27 cellular contexts compared by ENCODE assay signal in the genomic region with DNA sequence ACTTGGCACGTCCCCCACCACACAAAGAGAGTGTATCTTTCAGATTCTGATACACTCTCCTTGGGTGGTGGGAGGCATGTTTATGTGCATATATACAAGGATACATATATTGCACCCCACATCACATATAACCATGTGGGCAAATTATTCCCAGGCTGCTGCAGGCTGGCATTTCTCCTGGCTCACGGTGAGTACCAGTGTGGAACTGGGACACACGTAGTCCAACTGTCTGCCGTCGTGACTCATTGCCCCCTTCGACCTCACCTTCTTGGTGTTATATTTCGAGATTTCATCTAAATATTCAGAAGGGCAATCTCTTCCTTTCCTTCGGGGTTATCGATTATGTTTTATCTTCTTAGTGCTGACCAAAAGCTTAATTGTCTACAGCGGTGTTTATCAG. TPM values are rescaled to one million over a fixed set of nuclear protein-coding genes. Genes with fewer than 3 reads are reported as not detected.
"Had no signal": no experiment of that assay in that cellular context is flagged by ENCODE, and none has a peak within 500 bp of the region (broad histone marks: within the 10 kb centered on the region; RNA-seq: fewer than 3 reads in every experiment).

No MANE protein-coding gene starts in this region.

- H3K4me3 ChIP-seq: esophagus squamous epithelium, gastrocnemius medialis, heart right ventricle, left lung, lower lobe of right lung, mucosa of descending colon had no signal

- H3K27me3 Mint-ChIP-seq: dendritic cell treated with granulocyte-macrophage colony-stimulating factor and Interleukin-4, amounts not matched to agents 40 ng/mL and 50 ng/mL, for 4 days had no signal

- H3K9me3 ChIP-seq: gastrocnemius medialis had no signal

- DNase-seq: cortex of kidney; effector CD8-positive, alpha-beta T cell; effector memory CD8-positive, alpha-beta T cell; endodermal cell; erythroblast; esophagus squamous epithelium; foreskin fibroblast; foreskin melanocyte; gastrocnemius medialis; glutamatergic neuron; head of caudate nucleus; heart right ventricle; hippocampal formation; left cardiac atrium; left lung; left ventricle myocardium superior; lower lobe of right lung; mesenchymal stem cell; mucosa of descending colon; naive B cell; naive thymus-derived CD8-positive, alpha-beta T cell had no signal

- FAIRE-seq: endometrium, islet of Langerhans, keratinocyte had no signal

- H3K36me3 ChIP-seq: esophagus squamous epithelium, gastrocnemius medialis, heart right ventricle, left lung, lower lobe of right lung had no signal

- ATAC-seq: effector memory CD8-positive, alpha-beta T cell; esophagus mucosa; gastrocnemius medialis; heart right ventricle; left lung; left ventricle myocardium superior; lower lobe of right lung; mucosa of descending colon; naive thymus-derived CD8-positive, alpha-beta T cell had no signal

- H3K4me3 Mint-ChIP-seq: dendritic cell treated with granulocyte-macrophage colony-stimulating factor and Interleukin-4, amounts not matched to agents 40 ng/mL and 50 ng/mL, for 4 days; effector memory CD8-positive, alpha-beta T cell; endodermal cell; mesothelial cell of epicardium; naive B cell; naive thymus-derived CD8-positive, alpha-beta T cell had no signal

- H3K27ac Mint-ChIP-seq: dendritic cell treated with granulocyte-macrophage colony-stimulating factor and Interleukin-4, amounts not matched to agents 40 ng/mL and 50 ng/mL, for 4 days; effector memory CD8-positive, alpha-beta T cell; endodermal cell; naive thymus-derived CD8-positive, alpha-beta T cell had no signal

- H3K4me1 Mint-ChIP-seq: endodermal cell had no signal

- H3K27me3 ChIP-seq: esophagus squamous epithelium, gastrocnemius medialis, heart right ventricle, left lung had no signal

- H3K4me1 ChIP-seq: esophagus squamous epithelium, gastrocnemius medialis, left lung, lower lobe of right lung had no signal

RNA-seq across cellular contexts. Expression of a gene that starts 24.4 kb away (rescaled TPM):
- total RNA-seq: naive thymus-derived CD8-positive, alpha-beta T cell had no signal
